In genomic region chr14:89349196-89350008, GRCh38 we compare ENCODE assay signal across 8 cellular contexts.
A peak's percentile ranks its signal among the peaks of the same experiment; 100 is the strongest.
DNase-seq lines count a peak whose midpoint lies in the region; ATAC-seq and TF ChIP-seq lines count a peak whose summit lies in the region.

No MANE protein-coding gene starts in this region.

- H3K27me3 ChIP-seq in breast epithelium (no peaks in the 10 kb centered on the region), transverse colon (no peaks in the 10 kb centered on the region)

- H3K27me3 Mint-ChIP-seq in MCF 10A (ENCODE audit: insufficient read depth, unreplicated experiment) (no peaks in the 10 kb centered on the region), T-helper 17 cell (no peaks in the 10 kb centered on the region)

- no peak for TF ChIP-seq EP300 in transverse colon (IDR thresholded peaks at IDR 0.05; ENCODE audit: low read depth)

- CTCF ChIA-PET in MCF 10A (lab: Yijun Ruan, JAX): interaction anchor here (0.8 kb wide), 1 partner anchor 20 kb away, joined by 3 read pairs; no protein-coding TSS in a partner anchor

- TF ChIP-seq POLR2A in breast epithelium (IDR thresholded peaks at IDR 0.05) (no peak), transverse colon (IDR thresholded peaks at IDR 0.05) (no peak)

- H3K4me1 ChIP-seq in breast epithelium: no peaks in the 10 kb centered on the region
- H3K4me1 ChIP-seq in transverse colon: peaks cover 5 to 27% (median 18%) of the 10 kb centered on the region in 4 donors

- in situ Hi-C loops in transverse colon (cut with MboI; ENCODE audit: low pct_ligation_motif_present in 1 of 4, low pct_unique_long_range_greater_than_20kb in 1 of 4, low sequenced_read_pairs in 3 of 4): no loop called here

- POLR2A ChIA-PET in MCF 10A (lab: Yijun Ruan, JAX): no interaction called here

- no peak for DNase-seq in MCF 10A (ENCODE audit: unreplicated experiment)
- DNase-seq in breast epithelium (ENCODE audit: low spot score in 2 of 2): no peak
- DNase-seq in T-helper 17 cell: no peak
- peak; percentile 81 for DNase-seq in inferior parietal cortex (ENCODE audit: extremely low spot score)
- DNase-seq in transverse colon: peak; percentile 53
- DNase-seq in AG08395 (ENCODE audit: low spot score): no peak

- H3K9me3 ChIP-seq in breast epithelium (no peaks in the 10 kb centered on the region), T-helper 17 cell (ENCODE audit: control insufficient read depth, low read length, poor library complexity, severe bottlenecking) (no peaks in the 10 kb centered on the region), transverse colon (no peaks in the 10 kb centered on the region)

- BruUV-seq in MCF 10A (replicated peaks; lab: Mats Ljungman, UMichigan): TSS peak; percentile 17

- intact Hi-C loops in MCF 10A (cut with micrococcal nuclease) (no loop called here), breast epithelium (cut with DNase I; ENCODE audit: low total_unique reads) (no loop called here), transverse colon (cut with DNase I; ENCODE audit: low total_unique reads) (loop anchor here (10.0 kb wide), 1 partner anchor 55 kb away; no protein-coding TSS in a partner anchor)

- no peaks in the 10 kb centered on the region for H3K36me3 Mint-ChIP-seq in MCF 10A (ENCODE audit: insufficient read depth, unreplicated experiment)
- H3K36me3 Mint-ChIP-seq in T-helper 17 cell (ENCODE audit: low read depth): peaks cover 2% of the 10 kb centered on the region

- H3K36me3 ChIP-seq in breast epithelium (no peaks in the 10 kb centered on the region), transverse colon (peaks cover 0 to 5% (median 0%) of the 10 kb centered on the region in 4 donors)

- H3K27ac ChIP-seq in breast epithelium (no peak overlapping the region), transverse colon (peak overlapping the region in 1 of 4 donors; percentile 13)

- no peak for TF ChIP-seq CTCF in MCF 10A (IDR thresholded peaks at IDR 0.05; ENCODE audit: unreplicated experiment)
- no peak for TF ChIP-seq CTCF in breast epithelium (IDR thresholded peaks at IDR 0.05)
- no peak for TF ChIP-seq CTCF in transverse colon (IDR thresholded peaks at IDR 0.05)

- H3K27ac Mint-ChIP-seq in MCF 10A (ENCODE audit: low read depth, unreplicated experiment): no peak overlapping the region
- no peak overlapping the region for H3K27ac Mint-ChIP-seq in T-helper 17 cell

- H3K4me1 Mint-ChIP-seq in MCF 10A (ENCODE audit: insufficient read depth, unreplicated experiment) (no peaks in the 10 kb centered on the region), T-helper 17 cell (peaks cover 33% of the 10 kb centered on the region)

- 67 to 76% methylated on average over 4 to 8 of the region's 8 CpGs for WGBS in transverse colon (ENCODE audit: low coverage in 1 of 2), 2 donors

- peak; percentile 18 for ATAC-seq in T-helper 17 cell
- no peak for ATAC-seq in HG03175 (IDR thresholded peaks at IDR 0.05; ENCODE audit: unreplicated experiment)
- no peak for ATAC-seq in HG02642 (IDR thresholded peaks at IDR 0.05; ENCODE audit: poor library complexity, unreplicated experiment)

- H3K4me3 Mint-ChIP-seq in MCF 10A (ENCODE audit: unreplicated experiment) (no peak overlapping the region), T-helper 17 cell (no peak overlapping the region)

- no peaks in the 10 kb centered on the region for H3K9me3 Mint-ChIP-seq in MCF 10A (ENCODE audit: unreplicated experiment)

- H3K4me3 ChIP-seq in breast epithelium (no peak overlapping the region), transverse colon (no peak overlapping the region)

Comparison
In these comparisons a context has a peak if more than half of its experiments do, and no peak if none do; other contexts are left out.
1. DNase-seq: peak in inferior parietal cortex (single experiment) and transverse colon (single experiment); none in MCF 10A (single experiment), breast epithelium (0 of 2), T-helper 17 cell (0 of 3) and AG08395 (single experiment).